Comparison of ENCODE assay signal across 8 cellular contexts in the genomic region with DNA sequence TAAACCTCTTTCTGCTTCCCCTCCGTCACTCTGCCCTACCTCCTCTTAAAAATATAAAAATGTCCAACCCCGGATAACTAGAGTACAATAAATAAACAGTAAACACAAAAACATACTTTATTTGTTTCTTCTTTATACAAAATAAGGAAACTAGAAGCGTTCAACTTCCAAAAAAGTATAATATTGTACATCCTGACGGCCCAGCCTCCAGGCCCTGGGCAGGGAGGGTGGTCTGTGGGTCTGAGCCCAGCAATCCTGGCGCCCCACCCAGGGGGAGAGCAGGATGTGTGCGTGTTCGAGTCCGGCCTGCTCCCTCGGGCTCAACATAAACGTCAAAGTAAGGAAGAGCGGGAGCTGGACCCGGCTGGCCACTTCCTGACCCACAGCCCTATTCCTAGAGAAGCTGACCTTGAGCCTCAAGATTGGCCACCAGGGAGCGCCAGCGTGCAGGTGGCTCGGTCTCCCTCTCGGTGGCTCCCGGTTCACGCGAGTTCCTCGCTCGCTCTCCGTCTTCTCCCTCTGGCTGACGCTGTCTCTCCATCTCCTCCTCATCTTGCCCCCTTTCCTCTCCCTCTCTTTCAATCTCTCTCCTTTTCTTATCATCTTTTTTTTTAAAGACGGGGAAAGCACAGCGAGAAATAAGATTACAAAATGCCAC. TPM values are rescaled to one million over a fixed set of nuclear protein-coding genes. Genes with fewer than 3 reads are reported as not detected.
DNase-seq lines count a peak whose midpoint lies in the region; ATAC-seq and TF ChIP-seq lines count a peak whose summit lies in the region.

No MANE protein-coding gene starts in this region.

- no peaks in the 10 kb centered on the region for H3K9me3 ChIP-seq in left lung

- ATAC-seq in GM19351 (IDR thresholded peaks at IDR 0.05; ENCODE audit: unreplicated experiment) (peak; percentile 55), left lung (peak; percentile 97), HG03139 (IDR thresholded peaks at IDR 0.05; ENCODE audit: unreplicated experiment) (no peak)

- intact Hi-C loops in left lung (cut with DNase I): no loop called here

- H3K27ac ChIP-seq in left lung: no peak overlapping the region

- no peaks in the 10 kb centered on the region for H3K36me3 ChIP-seq in left lung

- peak; percentile 91 for DNase-seq in ACHN
- peak; percentile 86 for DNase-seq in NCI-H2227 (lab: John Stamatoyannopoulos, UW; ENCODE audit: unreplicated experiment)
- peak; percentile 42 for DNase-seq in activated CD4-positive, alpha-beta T cell treated with anti-CD3 and anti-CD28 coated beads for 1 hour
- DNase-seq in cerebellum (ENCODE audit: low spot score): peak; percentile 81
- peak; percentile 79 to 94 for DNase-seq in left lung
- peak; percentile 53 to 70 for DNase-seq in stimulated activated CD4-positive, alpha-beta T cell treated with anti-CD3 and anti-CD28 coated beads, Interleukin-4, amount 100 ng/mL, for 4 hours

- peaks cover 62 to 100% of the 10 kb centered on the region in 2 donors for H3K27me3 ChIP-seq in left lung

- TF ChIP-seq CTCF in left lung (IDR thresholded peaks at IDR 0.05): peak; percentile 74 to 86

- H3K4me3 ChIP-seq in left lung: peak overlapping the region in 1 of 2 donors; percentile 7

- peaks cover 11 to 35% of the 10 kb centered on the region in 2 donors for H3K4me1 ChIP-seq in left lung

- in situ Hi-C loops in ACHN (cut with HindIII; ENCODE audit: low pct_ligation_motif_present, low pct_unique_long_range_greater_than_20kb, low sequenced_read_pairs): no loop called here

RNA-seq across cellular contexts. Expression of gene LHX5, which starts 9.4 kb away (rescaled TPM):
- total RNA-seq in cerebellum (10.2 TPM), left lung (not detected)

RNA-seq across cellular contexts. Expression of gene SDSL, which starts 40.1 kb away (rescaled TPM):
- total RNA-seq in cerebellum (1.7 TPM), left lung (10 to 100 TPM; 12.9 to 13.8 TPM)

RNA-seq across cellular contexts. Expression of gene SDS, which starts 58.6 kb away (rescaled TPM):
- total RNA-seq in cerebellum (not detected), left lung (1 to 10 TPM; 1.5 to 3.2 TPM)

Comparison
In these comparisons a context has a peak if more than half of its experiments do, and no peak if none do; other contexts are left out.
1. RNA of gene LHX5, which starts 9.4 kb away (total RNA-seq): 10.2 TPM in cerebellum (single experiment); not detected in left lung; every median in the first group is over 10 times any median in the second.
2. Peak in every context shown above with its lines, with median percentiles within 50 percentile points of each other: DNase-seq.